ENCODE assay signal across 35 cellular contexts in genomic region chr9:36698984-36699383, GRCh38.
"Had no signal": no experiment of that assay in that cellular context is flagged by ENCODE, and none has a peak within 500 bp of the region (broad histone marks: within the 10 kb centered on the region; RNA-seq: fewer than 3 reads in every experiment).

No MANE protein-coding gene starts in this region.

- H3K36me3 ChIP-seq: MG63 had no signal

- H3K4me3 ChIP-seq: MG63 had no signal

- DNase-seq: Karpas-422, Kasumi-1, MG63, MM.1S, MV-4-11, NCI-H1048, NCI-H1092, NCI-H1092 treated with DMSO at 0.1 percent for 48 hours, NCI-H1105, NCI-H1105 treated with DMSO at 0.1 percent for 48 hours, NCI-H1417, NCI-H1417 treated with DMSO at 0.1 percent for 48 hours, NCI-H1436, NCI-H1436 treated with DMSO at 0.1 percent for 48 hours, NCI-H146, NCI-H1694, NCI-H1694 treated with DMSO at 0.1 percent for 48 hours, NCI-H187, NCI-H187 treated with DMSO at 0.1 percent for 48 hours, NCI-H1930, NCI-H2029, NCI-H2029 treated with DMSO at 0.1 percent for 48 hours, NCI-H2081, NCI-H2081 treated with DMSO at 0.1 percent for 48 hours, NCI-H2107, NCI-H2171, NCI-H2171 treated with DMSO at 0.1 percent for 48 hours, NCI-H2227 treated with DMSO at 0.1 percent for 48 hours, NCI-H226, NCI-H345, NCI-H446, NCI-H446 treated with DMSO at 0.1 percent for 48 hours, NCI-H510A, NCI-H510A treated with DMSO at 0.1 percent for 48 hours, NCI-H524 had no signal
